In genomic region chr11:44899959-44900358, GRCh38 we compare ENCODE assay signal across 8 cellular contexts. TPM values are rescaled to one million over a fixed set of nuclear protein-coding genes. Genes with fewer than 3 reads are reported as not detected.
A peak's percentile ranks its signal among the peaks of the same experiment; 100 is the strongest.
DNase-seq lines count a peak whose midpoint lies in the region; ATAC-seq and TF ChIP-seq lines count a peak whose summit lies in the region.

No MANE protein-coding gene starts in this region.

- TF ChIP-seq CTCF in GM06990 (IDR thresholded peaks at IDR 0.05; ENCODE audit: insufficient read depth, low read length, poor library complexity, severe bottlenecking) (no peak), Loucy (conservative IDR thresholded peaks at IDR 0.05; ENCODE audit: low read length) (no peak)

- no peak overlapping the region for H2AK5ac ChIP-seq in mesenchymal stem cell (ENCODE audit: low read length, severe bottlenecking)

- peaks cover 15% of the 10 kb centered on the region for H3K36me3 Mint-ChIP-seq in activated naive CD4-positive, alpha-beta T cell treated with anti-CD3 and anti-CD28 coated beads, Interleukin-2, amount 10 ng/mL, durations not matched to agents 7 days and 5 days
- H3K36me3 Mint-ChIP-seq in naive thymus-derived CD8-positive, alpha-beta T cell, result peaks cover 4 to 16% (median 5%) of the 10 kb centered on the region in 3 donors

- H3K79me2 ChIP-seq in Loucy (ENCODE audit: insufficient read depth, low read length), result no peaks in the 10 kb centered on the region

- H2BK12ac ChIP-seq in mesenchymal stem cell (ENCODE audit: low read length in 2 of 2), result no peak overlapping the region

- H2BK5ac ChIP-seq in mesenchymal stem cell (ENCODE audit: low read depth, low read length, poor library complexity, severe bottlenecking), result no peak overlapping the region

- H2AFZ ChIP-seq in Loucy (ENCODE audit: low read length) (peak overlapping the region; percentile 9; the same call in 1 of the 2 replicates), mesenchymal stem cell (ENCODE audit: low read depth, low read length) (no peak overlapping the region)

- H3K36me3 ChIP-seq in GM06990 (ENCODE audit: control insufficient read depth, insufficient read depth, low read length) (no peaks in the 10 kb centered on the region), Loucy (ENCODE audit: insufficient read depth, low read length) (no peaks in the 10 kb centered on the region), mesenchymal stem cell (ENCODE audit: control insufficient read depth in 1 of 2, insufficient read depth in 2 of 2, low read depth in 1 of 2, low read length in 2 of 2) (no peaks in the 10 kb centered on the region)

- no peak overlapping the region for H4K8ac ChIP-seq in mesenchymal stem cell (ENCODE audit: low read length)

- no peak overlapping the region for H4K91ac ChIP-seq in mesenchymal stem cell (ENCODE audit: low read length)

- H2BK120ac ChIP-seq in mesenchymal stem cell (ENCODE audit: low read depth, low read length), result no peak overlapping the region

- H3K27ac Mint-ChIP-seq in activated naive CD4-positive, alpha-beta T cell treated with anti-CD3 and anti-CD28 coated beads, Interleukin-2, amount 10 ng/mL, durations not matched to agents 7 days and 5 days, result no peak overlapping the region
- no peak overlapping the region for H3K27ac Mint-ChIP-seq in naive thymus-derived CD8-positive, alpha-beta T cell

- no peaks in the 10 kb centered on the region for H3K9me2 ChIP-seq in Loucy (replicated peaks; ENCODE audit: low read depth, low read length)

- DNase-seq in GM06990 (ENCODE audit: extremely low read depth, insufficient read length) (peak; percentile 24), mesenchymal stem cell (peak; percentile 78), DMS114 treated with DMSO at 0.1 percent for 48 hours (lab: John Stamatoyannopoulos, UW; ENCODE audit: unreplicated experiment) (no peak), NCI-H1417 treated with DMSO at 0.1 percent for 48 hours (lab: John Stamatoyannopoulos, UW) (no peak)
- DNase-seq in activated naive CD4-positive, alpha-beta T cell treated with anti-CD3 and anti-CD28 coated beads, Interleukin-2, amount 10 ng/mL, durations not matched to agents 7 days and 5 days, result peak; percentile 37
- DNase-seq in naive thymus-derived CD8-positive, alpha-beta T cell, result no peak

- H3K9me3 ChIP-seq in Loucy (ENCODE audit: insufficient read depth, low read depth, low read length) (no peaks in the 10 kb centered on the region), mesenchymal stem cell (ENCODE audit: control insufficient read depth, low read length) (peaks cover 9% of the 10 kb centered on the region)

- H3K27ac ChIP-seq in mesenchymal stem cell (ENCODE audit: low read length, poor library complexity, severe bottlenecking), result no peak overlapping the region

- H3K14ac ChIP-seq in mesenchymal stem cell (ENCODE audit: low read length in 2 of 2), result no peak overlapping the region

- CTCF ChIA-PET in activated naive CD4-positive, alpha-beta T cell treated with anti-CD3 and anti-CD28 coated beads, Interleukin-2, amount 10 ng/mL, durations not matched to agents 7 days and 5 days (lab: Charles Lee), result interaction anchor here (1.1 to 1.3 kb wide), 3 partner anchors 9 to 242 kb away, joined by 3 to 4 read pairs (median 4); no protein-coding TSS in a partner anchor

- H3K4me2 ChIP-seq in Loucy (ENCODE audit: low read depth, low read length, poor library complexity, severe bottlenecking) (no peak overlapping the region), mesenchymal stem cell (ENCODE audit: low read length, poor library complexity, severe bottlenecking) (no peak overlapping the region)

- no peaks in the 10 kb centered on the region for H3K4me1 Mint-ChIP-seq in activated naive CD4-positive, alpha-beta T cell treated with anti-CD3 and anti-CD28 coated beads, Interleukin-2, amount 10 ng/mL, durations not matched to agents 7 days and 5 days
- no peaks in the 10 kb centered on the region for H3K4me1 Mint-ChIP-seq in naive thymus-derived CD8-positive, alpha-beta T cell

- 72% methylated on average over 3 of the region's 3 CpGs for WGBS in mesenchymal stem cell

- H3K18ac ChIP-seq in mesenchymal stem cell (ENCODE audit: low read depth in 1 of 2, low read length in 2 of 2), result no peak overlapping the region

- no peak for ATAC-seq in naive thymus-derived CD8-positive, alpha-beta T cell
- no peak for ATAC-seq in HG03095 (IDR thresholded peaks at IDR 0.05; ENCODE audit: unreplicated experiment)

- H2BK15ac ChIP-seq in mesenchymal stem cell (ENCODE audit: low read depth, poor library complexity, severe bottlenecking), result no peak overlapping the region

- H3K79me1 ChIP-seq in mesenchymal stem cell (replicated peaks; ENCODE audit: low read length, poor library complexity, severe bottlenecking), result no peaks in the 10 kb centered on the region

- H3K4ac ChIP-seq in mesenchymal stem cell (ENCODE audit: low read depth in 1 of 2, low read length in 2 of 2), result no peak overlapping the region

- no peaks in the 10 kb centered on the region for H4K20me1 ChIP-seq in Loucy (ENCODE audit: insufficient read depth, low read length, poor library complexity, severe bottlenecking)

- POLR2A ChIA-PET in naive thymus-derived CD8-positive, alpha-beta T cell (lab: Charles Lee), result no interaction called here

- H3K9ac ChIP-seq in Loucy (ENCODE audit: low read depth, low read length, poor library complexity, severe bottlenecking), result no peak overlapping the region
- H3K9ac ChIP-seq in mesenchymal stem cell (ENCODE audit: low read length), result no peak overlapping the region

- no peak overlapping the region for H3K4me3 Mint-ChIP-seq in activated naive CD4-positive, alpha-beta T cell treated with anti-CD3 and anti-CD28 coated beads, Interleukin-2, amount 10 ng/mL, durations not matched to agents 7 days and 5 days
- H3K4me3 Mint-ChIP-seq in naive thymus-derived CD8-positive, alpha-beta T cell, result no peak overlapping the region

- H3K9me3 Mint-ChIP-seq in activated naive CD4-positive, alpha-beta T cell treated with anti-CD3 and anti-CD28 coated beads, Interleukin-2, amount 10 ng/mL, durations not matched to agents 7 days and 5 days, result no peaks in the 10 kb centered on the region
- peaks cover 0 to 4% (median 0%) of the 10 kb centered on the region in 9 donors for H3K9me3 Mint-ChIP-seq in naive thymus-derived CD8-positive, alpha-beta T cell

- H3K23ac ChIP-seq in mesenchymal stem cell (ENCODE audit: low read length in 2 of 2), result no peak overlapping the region

- H3K27me3 Mint-ChIP-seq in activated naive CD4-positive, alpha-beta T cell treated with anti-CD3 and anti-CD28 coated beads, Interleukin-2, amount 10 ng/mL, durations not matched to agents 7 days and 5 days, result no peaks in the 10 kb centered on the region
- H3K27me3 Mint-ChIP-seq in naive thymus-derived CD8-positive, alpha-beta T cell, result peaks cover 0 to 10% (median 0%) of the 10 kb centered on the region in 5 donors

- no peaks in the 10 kb centered on the region for H3K4me1 ChIP-seq in Loucy (ENCODE audit: insufficient read depth, low read length, poor library complexity, severe bottlenecking)
- H3K4me1 ChIP-seq in mesenchymal stem cell (ENCODE audit: control insufficient read depth, insufficient read depth, low read depth, low read length), result no peaks in the 10 kb centered on the region

- H3K27me3 ChIP-seq in GM06990 (replicated peaks; ENCODE audit: control insufficient read depth, insufficient read depth, low read length) (no peaks in the 10 kb centered on the region; the same call in 1 of the 2 replicates), Loucy (ENCODE audit: insufficient read depth, low read length, poor library complexity, severe bottlenecking) (no peaks in the 10 kb centered on the region), mesenchymal stem cell (ENCODE audit: control insufficient read depth in 1 of 2, insufficient read depth in 1 of 2, low read length in 2 of 2) (peaks cover 68 to 80% of the 10 kb centered on the region in 2 experiments)

- H3K4me3 ChIP-seq in GM06990 (replicated peaks; ENCODE audit: low read depth, low read length) (no peak overlapping the region), Loucy (ENCODE audit: low read length, poor library complexity, severe bottlenecking) (no peak overlapping the region), mesenchymal stem cell (ENCODE audit: insufficient read depth in 1 of 2, low read depth in 1 of 2, low read length in 2 of 2) (no peak overlapping the region)

- H3F3A ChIP-seq in Loucy (ENCODE audit: low read depth), result no peaks in the 10 kb centered on the region

RNA-seq across cellular contexts. Expression of gene TP53I11, which starts 50.7 kb away (rescaled TPM):
- 235 TPM for polyA plus RNA-seq in mesenchymal stem cell (2013, experiment 1 of 2)
- polyA plus RNA-seq in mesenchymal stem cell (2013, experiment 2 of 2), result 235 TPM
- total RNA-seq in naive thymus-derived CD8-positive, alpha-beta T cell, result 1 to 10 TPM; 5.0 to 5.7 TPM
- polyA plus RNA-seq in naive thymus-derived CD8-positive, alpha-beta T cell, result 1 to 10 TPM; 1.1 to 8.4 (median 1.7) TPM

Comparison
In these comparisons a context has a peak if more than half of its experiments do, and no peak if none do; other contexts are left out.
1. DNase-seq: peak in GM06990 (single experiment), activated naive CD4-positive, alpha-beta T cell treated with anti-CD3 and anti-CD28 coated beads, Interleukin-2, amount 10 ng/mL, durations not matched to agents 7 days and 5 days (single experiment) and mesenchymal stem cell (single experiment); none in DMS114 treated with DMSO at 0.1 percent for 48 hours (single experiment), naive thymus-derived CD8-positive, alpha-beta T cell (0 of 10) and NCI-H1417 treated with DMSO at 0.1 percent for 48 hours (single experiment).